8 cellular contexts compared by ENCODE assay signal in the genomic region with DNA sequence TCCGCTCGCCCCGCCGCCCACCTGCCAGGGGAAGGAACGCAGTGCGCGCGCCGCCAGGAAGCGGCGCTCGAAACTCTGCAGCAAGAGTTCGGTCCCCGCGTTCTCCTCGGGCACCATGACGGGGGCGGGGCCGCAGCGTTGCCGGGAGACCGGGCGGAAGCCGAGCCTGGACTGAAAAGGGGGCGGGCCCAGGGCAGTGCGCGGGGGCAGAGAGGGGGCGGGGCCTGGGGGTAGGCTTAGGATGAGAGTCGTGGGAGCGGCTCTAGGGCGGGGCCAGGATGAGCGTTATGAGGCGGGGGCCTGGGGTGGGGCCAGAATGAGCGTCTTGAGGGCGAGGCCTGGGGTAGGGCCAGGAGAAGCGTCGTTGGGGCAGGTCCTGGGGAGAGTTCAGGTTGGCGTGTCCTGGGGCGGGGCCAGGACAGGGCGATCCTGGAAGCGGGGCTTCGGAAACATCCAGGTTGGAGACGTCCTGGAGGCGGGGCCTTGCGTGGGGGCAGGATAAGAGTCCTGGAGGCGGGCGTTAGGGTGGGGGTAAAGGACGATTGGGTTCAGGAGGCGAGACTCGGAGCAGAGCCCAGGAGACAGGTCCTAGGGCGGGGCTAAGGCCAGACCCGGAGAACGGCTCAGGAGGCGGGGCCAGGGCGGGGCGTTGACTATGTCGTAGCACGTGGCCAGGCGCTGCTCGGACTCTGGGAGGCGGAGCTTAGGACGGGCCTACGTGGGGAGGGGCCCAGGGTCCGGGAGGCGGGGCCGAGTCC. TPM values are rescaled to one million over a fixed set of nuclear protein-coding genes. Genes with fewer than 3 reads are reported as not detected.
DNase-seq lines count a peak whose midpoint lies in the region; ATAC-seq, FAIRE-seq and TF ChIP-seq lines count a peak whose summit lies in the region.
"Not testable (repeated sequence)": the region's sequence is repeated elsewhere in the genome, so short reads cannot be mapped to it uniquely, and the experiment has no call there.

No MANE protein-coding gene starts in this region.

- not testable (repeated sequence) for H3K9me3 ChIP-seq in A673 (ENCODE audit: low read depth, low read length, poor library complexity, severe bottlenecking); small intestine (ENCODE audit: control insufficient read depth, low read depth)

- H3K27ac ChIP-seq in A673 (ENCODE audit: low read depth, low read length, poor library complexity, severe bottlenecking) (peak overlapping the region; percentile 70), small intestine (ENCODE audit: low read depth in 1 of 2, low read length in 1 of 2) (peak overlapping the region; percentile 41 to 89)

- POLR2A ChIA-PET in A673 (lab: Charles Lee; ENCODE audit: low non-redundant PET) = not testable (repeated sequence)

- TF ChIP-seq CTCF in A673 (conservative IDR thresholded peaks at IDR 0.05; ENCODE audit: low read depth, low read length); WI38 (IDR thresholded peaks at IDR 0.05; ENCODE audit: low read depth, low read length); bronchial epithelial cell (IDR thresholded peaks at IDR 0.05; ENCODE audit: insufficient read depth, low read length, severe bottlenecking): not testable (repeated sequence)

- ATAC-seq in GM18907 (IDR thresholded peaks at IDR 0.05; ENCODE audit: unreplicated experiment) (peak; percentile 96), HG03159 (IDR thresholded peaks at IDR 0.05; ENCODE audit: unreplicated experiment) (peak; percentile 92)

- FAIRE-seq in bronchial epithelial cell (lab: Jason Lieb, UNC); small intestine (lab: Jason Lieb, UNC): not testable (repeated sequence)

- H3K27me3 ChIP-seq in A673 (replicated peaks; ENCODE audit: insufficient read depth, low read depth, low read length, poor library complexity); bronchial epithelial cell (ENCODE audit: control insufficient read depth, insufficient read depth, low read length); small intestine (ENCODE audit: control insufficient read depth in 2 of 2, insufficient read depth in 2 of 2, low read length in 2 of 2): not testable (repeated sequence)

- 1% methylated on average over 60 to 66 of the region's 66 CpGs for WGBS in small intestine, 3 donors

- not testable (repeated sequence) for H3K36me3 ChIP-seq in A673 (ENCODE audit: insufficient read depth, low read length, poor library complexity, severe bottlenecking); bronchial epithelial cell (ENCODE audit: control insufficient read depth, insufficient read depth, low read length); small intestine (ENCODE audit: control insufficient read depth in 2 of 2, insufficient read depth in 2 of 2, low read length in 2 of 2)

- DNase-seq in A673 (ENCODE audit: low spot score) (peak; percentile 94), NCI-H2227 (lab: John Stamatoyannopoulos, UW; ENCODE audit: unreplicated experiment) (peak; percentile 100), bronchial epithelial cell (ENCODE audit: low read depth) (peak; percentile 91), iPS-NIHi11 (ENCODE audit: low spot score) (peak; percentile 68), small intestine (peak; percentile 99)

- CTCF ChIA-PET in A673 (lab: Charles Lee) = not testable (repeated sequence)

- not testable (repeated sequence) for BruUV-seq in A673 (replicated peaks; lab: Mats Ljungman, UMichigan)

- H3K4me1 ChIP-seq in A673 (ENCODE audit: insufficient read depth, low read length, poor library complexity, severe bottlenecking); small intestine (ENCODE audit: control insufficient read depth in 2 of 2, insufficient read depth in 1 of 2, low read depth in 1 of 2, low read length in 1 of 2): not testable (repeated sequence)

- H3K4me3 ChIP-seq in A673 (ENCODE audit: low read depth, low read length, poor library complexity, severe bottlenecking) (peak overlapping the region; percentile 57), WI38 (ENCODE audit: low read depth, low read length) (peak overlapping the region; percentile 67), bronchial epithelial cell (ENCODE audit: low read depth, low read length) (peak overlapping the region; percentile 60), small intestine (ENCODE audit: low read depth in 1 of 2, low read length in 2 of 2) (peak overlapping the region; percentile 41 to 67)

- intact Hi-C loops in A673 (cut with micrococcal nuclease; ENCODE audit: unreplicated experiment) = not testable (repeated sequence)

RNA-seq across cellular contexts. Expression of a gene that starts 43.6 kb away (rescaled TPM):
- total RNA-seq in A673 (2021) (44.3 and 49.2 TPM in 2 replicates), bronchial epithelial cell (15.0 and 22.9 TPM in 2 replicates)
- polyA plus RNA-seq in small intestine = 10 to 100 TPM; 16.2 to 23.0 (median 21.3) TPM

Comparison
In these comparisons a context has a peak if more than half of its experiments do, and no peak if none do; other contexts are left out.
1. Peak in every context shown above with its lines: DNase-seq, ATAC-seq, H3K4me3 ChIP-seq and H3K27ac ChIP-seq.